10 cellular contexts compared by ENCODE assay signal in genomic region chr20:48295966-48296421, GRCh38.
DNase-seq lines count a peak whose midpoint lies in the region; ATAC-seq and TF ChIP-seq lines count a peak whose summit lies in the region.
"Had no signal": no experiment of that assay in that cellular context is flagged by ENCODE, and none has a peak within 500 bp of the region (broad histone marks: within the 10 kb centered on the region; RNA-seq: fewer than 3 reads in every experiment).

No MANE protein-coding gene starts in this region.

- H3K36me3 Mint-ChIP-seq in activated CD8-positive, alpha-beta T cell treated with anti-CD3 and anti-CD28 coated beads for 36 hours (ENCODE audit: low read depth) = no peaks in the 10 kb centered on the region

- peak; percentile 49 for ATAC-seq in gastroesophageal sphincter
- ATAC-seq in activated CD8-positive, alpha-beta T cell treated with anti-CD3 and anti-CD28 coated beads for 36 hours = no peak

- no peaks in the 10 kb centered on the region for H3K79me1 ChIP-seq in trophoblast cell (ENCODE audit: low read length)

- no peak overlapping the region for H2AK5ac ChIP-seq in trophoblast cell (ENCODE audit: low read length)

- H4K8ac ChIP-seq in trophoblast cell (ENCODE audit: low read depth, low read length) = no peak overlapping the region

- H3K4me1 ChIP-seq in gastroesophageal sphincter (peaks cover 17 to 49% (median 22%) of the 10 kb centered on the region in 3 donors), trophoblast cell (ENCODE audit: control insufficient read depth in 1 of 2, insufficient read depth in 2 of 2, low read length in 2 of 2) (peaks cover 15 to 17% of the 10 kb centered on the region in 2 experiments), vagina (peaks cover 15% of the 10 kb centered on the region)

- H3K9me3 Mint-ChIP-seq in activated CD8-positive, alpha-beta T cell treated with anti-CD3 and anti-CD28 coated beads for 36 hours = no peaks in the 10 kb centered on the region

- TF ChIP-seq POLR2A in gastroesophageal sphincter (IDR thresholded peaks at IDR 0.05) (no peak), vagina (IDR thresholded peaks at IDR 0.05) (no peak)

- H2AFZ ChIP-seq in trophoblast cell (ENCODE audit: insufficient read depth, low read length, poor library complexity) = no peak overlapping the region

- no peak overlapping the region for H3K9ac ChIP-seq in trophoblast cell (ENCODE audit: low read length)

- H3K27ac ChIP-seq in gastroesophageal sphincter = peak overlapping the region; percentile 65 to 80 (median 76)
- H3K27ac ChIP-seq in trophoblast cell (ENCODE audit: low read depth, low read length) = peak overlapping the region; percentile 48
- H3K27ac ChIP-seq in vagina = no peak overlapping the region

- no peak overlapping the region for H4K12ac ChIP-seq in trophoblast cell (ENCODE audit: low read depth, low read length)

- H2BK5ac ChIP-seq in trophoblast cell (ENCODE audit: low read depth, low read length, poor library complexity) = no peak overlapping the region

- CTCF ChIA-PET in activated CD8-positive, alpha-beta T cell treated with anti-CD3 and anti-CD28 coated beads for 36 hours (lab: Charles Lee) = no interaction called here

- no peak for TF ChIP-seq EP300 in gastroesophageal sphincter (IDR thresholded peaks at IDR 0.05)

- H3K23ac ChIP-seq in trophoblast cell (ENCODE audit: low read length) = no peak overlapping the region

- no peaks in the 10 kb centered on the region for H3K4me1 Mint-ChIP-seq in activated CD8-positive, alpha-beta T cell treated with anti-CD3 and anti-CD28 coated beads for 36 hours (ENCODE audit: low read depth)

- POLR2A ChIA-PET in activated CD8-positive, alpha-beta T cell treated with anti-CD3 and anti-CD28 coated beads for 36 hours (lab: Charles Lee) = no interaction called here

- peak overlapping the region; percentile 53 for H2BK120ac ChIP-seq in trophoblast cell (ENCODE audit: insufficient read depth, low read length, poor library complexity)

- H4K91ac ChIP-seq in trophoblast cell (ENCODE audit: low read depth, low read length) = peak overlapping the region; percentile 20

- intact Hi-C loops in activated CD8-positive, alpha-beta T cell treated with anti-CD3 and anti-CD28 coated beads for 36 hours (cut with micrococcal nuclease) = no loop called here
- intact Hi-C loops in vagina (cut with DNase I) = no loop called here

- peaks cover 0 to 7% (median 0%) of the 10 kb centered on the region in 3 donors for H3K9me3 ChIP-seq in gastroesophageal sphincter
- peaks cover 3% of the 10 kb centered on the region for H3K9me3 ChIP-seq in trophoblast cell (ENCODE audit: insufficient read depth, low read depth, low read length)
- no peaks in the 10 kb centered on the region for H3K9me3 ChIP-seq in vagina

- no peaks in the 10 kb centered on the region for H3K27me3 ChIP-seq in gastroesophageal sphincter
- H3K27me3 ChIP-seq in trophoblast cell (ENCODE audit: insufficient read depth, low read length) = no peaks in the 10 kb centered on the region
- H3K27me3 ChIP-seq in vagina = no peaks in the 10 kb centered on the region

- H3K36me3 ChIP-seq in gastroesophageal sphincter (no peaks in the 10 kb centered on the region), trophoblast cell (ENCODE audit: control insufficient read depth in 1 of 2, insufficient read depth in 2 of 2, low read length in 2 of 2) (no peaks in the 10 kb centered on the region), vagina (no peaks in the 10 kb centered on the region)

- H3K18ac ChIP-seq in trophoblast cell (ENCODE audit: low read length) = no peak overlapping the region

- WGBS in gastroesophageal sphincter (ENCODE audit: low coverage in 1 of 2), 2 donors = 30 to 43% methylated on average over 5 to 6 of the region's 6 CpGs
- no CpG with 5 or more reads among the region's 6 CpGs for WGBS in trophoblast cell (ENCODE audit: extremely low coverage, insufficient coverage, insufficient read length)

- H2BK12ac ChIP-seq in trophoblast cell (ENCODE audit: low read length) = peak overlapping the region; percentile 51

- no peak overlapping the region for H3K4me3 Mint-ChIP-seq in activated CD8-positive, alpha-beta T cell treated with anti-CD3 and anti-CD28 coated beads for 36 hours

- H3K4ac ChIP-seq in trophoblast cell (ENCODE audit: low read depth, low read length) = no peak overlapping the region

- peak; percentile 58 for DNase-seq in GM03348 (ENCODE audit: low spot score)
- DNase-seq in T1000 (lab: John Stamatoyannopoulos, UW) = peak; percentile 8
- peak; percentile 30 to 69 for DNase-seq in trophoblast cell
- DNase-seq in activated CD8-positive, alpha-beta T cell treated with anti-CD3 and anti-CD28 coated beads for 36 hours = no peak
- DNase-seq in mucosa of gallbladder (ENCODE audit: low spot score) = no peak
- no peak for DNase-seq in NK-92 treated with Interleukin-12 subunit alpha and Interleukin-12 subunit beta, amount 100 ng/mL, for 24 hours (lab: John Stamatoyannopoulos, UW)
- no peak for DNase-seq in vagina (ENCODE audit: extremely low spot score in 2 of 2)
- DNase-seq: DMS153, NCI-H1048 had no signal

- H3K4me3 ChIP-seq in gastroesophageal sphincter (no peak overlapping the region), trophoblast cell (ENCODE audit: low read depth, low read length) (no peak overlapping the region), vagina (no peak overlapping the region)

- no peaks in the 10 kb centered on the region for H3K79me2 ChIP-seq in trophoblast cell (ENCODE audit: control insufficient read depth, insufficient read depth, low read length, poor library complexity)

- no peak overlapping the region for H3K14ac ChIP-seq in trophoblast cell (ENCODE audit: low read length)

- H3K27ac Mint-ChIP-seq in activated CD8-positive, alpha-beta T cell treated with anti-CD3 and anti-CD28 coated beads for 36 hours = no peak overlapping the region

- peak overlapping the region; percentile 4 for H3K4me2 ChIP-seq in trophoblast cell (ENCODE audit: low read length)

- H3K27me3 Mint-ChIP-seq in activated CD8-positive, alpha-beta T cell treated with anti-CD3 and anti-CD28 coated beads for 36 hours = peaks cover 4% of the 10 kb centered on the region

- TF ChIP-seq CTCF in gastroesophageal sphincter (IDR thresholded peaks at IDR 0.05) = no peak
- TF ChIP-seq CTCF in activated CD8-positive, alpha-beta T cell treated with anti-CD3 and anti-CD28 coated beads for 36 hours (IDR thresholded peaks at IDR 0.05) = no peak
- peak in 1 of 3 experiments; percentile 10 for TF ChIP-seq CTCF in vagina (IDR thresholded peaks at IDR 0.05)

Comparison
In these comparisons a context has a peak if more than half of its experiments do, and no peak if none do; other contexts are left out.
1. DNase-seq: peak in GM03348 (single experiment), T1000 (single experiment) and trophoblast cell (2 of 2); none in activated CD8-positive, alpha-beta T cell treated with anti-CD3 and anti-CD28 coated beads for 36 hours (single experiment), mucosa of gallbladder (single experiment), NK-92 treated with Interleukin-12 subunit alpha and Interleukin-12 subunit beta, amount 100 ng/mL, for 24 hours (single experiment) and vagina (0 of 2).